Comparison of ENCODE assay signal across 8 cellular contexts in the genomic region with DNA sequence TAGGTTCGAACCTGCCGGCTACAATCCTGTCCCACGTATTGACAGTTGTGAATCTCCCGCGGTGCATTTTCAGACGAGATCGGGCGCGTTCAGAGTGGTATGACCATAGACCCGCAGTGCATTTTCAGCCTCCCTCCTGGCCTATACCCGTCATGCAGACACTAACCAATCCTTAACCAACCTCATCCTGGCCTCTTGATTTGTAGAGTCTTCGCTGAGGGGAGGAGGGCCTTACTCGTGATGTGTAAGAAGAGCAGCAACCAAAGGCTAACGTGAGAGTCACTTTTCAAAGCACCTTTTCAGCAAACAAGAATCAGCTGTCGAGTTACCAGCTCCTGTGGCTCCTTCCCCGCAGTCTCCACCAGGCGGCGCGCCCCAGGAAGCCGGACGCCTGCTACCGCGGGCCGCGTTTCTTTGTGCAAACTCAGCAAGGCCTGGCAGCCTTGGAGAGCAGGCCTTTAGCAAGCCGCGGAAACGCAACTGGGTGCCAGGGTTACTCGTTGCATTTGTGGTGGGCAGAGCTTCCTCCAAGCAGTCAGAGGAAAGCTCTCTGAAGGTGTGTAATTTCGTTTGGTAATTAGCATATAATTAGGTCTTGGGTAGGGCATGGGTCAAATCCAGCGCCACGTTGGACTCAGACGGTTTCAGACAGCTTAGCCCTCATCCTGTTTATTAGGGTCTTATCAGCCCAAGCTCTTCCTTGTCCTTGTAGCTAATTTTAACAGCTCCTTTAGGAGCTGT.
DNase-seq lines count a peak whose midpoint lies in the region; ATAC-seq, FAIRE-seq and TF ChIP-seq lines count a peak whose summit lies in the region.

No MANE protein-coding gene starts in this region.

- no peak overlapping the region for H3K4me3 ChIP-seq in right lobe of liver

- no peak for TF ChIP-seq POLR2A in GM12891 (IDR thresholded peaks at IDR 0.05; ENCODE audit: low read depth, low read length)
- TF ChIP-seq POLR2A in right lobe of liver (IDR thresholded peaks at IDR 0.05) = no peak

- H3K4me1 Mint-ChIP-seq in dendritic cell treated with granulocyte-macrophage colony-stimulating factor and Interleukin-4, amounts not matched to agents 40 ng/mL and 50 ng/mL, for 4 days (ENCODE audit: low read depth) = peaks cover 52% of the 10 kb centered on the region

- peaks cover 0 to 4% (median 2%) of the 10 kb centered on the region in 4 donors for H3K4me1 ChIP-seq in right lobe of liver

- no peaks in the 10 kb centered on the region for H3K36me3 ChIP-seq in right lobe of liver

- intact Hi-C loops in dendritic cell treated with granulocyte-macrophage colony-stimulating factor and Interleukin-4, amounts not matched to agents 40 ng/mL and 50 ng/mL, for 4 days (cut with micrococcal nuclease) = loop anchor here (2.0 kb wide), 1 partner anchor 20 kb away; no protein-coding TSS in a partner anchor
- intact Hi-C loops in right lobe of liver (cut with DNase I) = no loop called here

- H3K4me3 Mint-ChIP-seq in dendritic cell treated with granulocyte-macrophage colony-stimulating factor and Interleukin-4, amounts not matched to agents 40 ng/mL and 50 ng/mL, for 4 days = no peak overlapping the region

- no peaks in the 10 kb centered on the region for H3K27me3 Mint-ChIP-seq in dendritic cell treated with granulocyte-macrophage colony-stimulating factor and Interleukin-4, amounts not matched to agents 40 ng/mL and 50 ng/mL, for 4 days

- 9% methylated on average over 27 of the region's 33 CpGs for WGBS in right lobe of liver (ENCODE audit: insufficient coverage, low coverage, low lambda C conversion rate, missing lambda C conversion rate)

- H3K36me3 Mint-ChIP-seq in dendritic cell treated with granulocyte-macrophage colony-stimulating factor and Interleukin-4, amounts not matched to agents 40 ng/mL and 50 ng/mL, for 4 days (ENCODE audit: low read depth) = no peaks in the 10 kb centered on the region

- H3K27ac ChIP-seq in right lobe of liver = no peak overlapping the region

- no peak for DNase-seq in GM12891 (ENCODE audit: insufficient read length, low spot score)
- peak; percentile 55 to 84 for DNase-seq in NCI-H446 (lab: John Stamatoyannopoulos, UW)
- DNase-seq in activated CD4-positive, alpha-beta T cell treated with anti-CD3 and anti-CD28 coated beads for 4 hours = peak; percentile 82 to 85
- peak; percentile 87 to 90 (median 88) for DNase-seq in right lobe of liver
- DNase-seq in stimulated activated CD4-positive, alpha-beta T cell treated with anti-CD3 and anti-CD28 coated beads, Interleukin-4, amount 100 ng/mL, for 4 hours = peak; percentile 79 to 83

- FAIRE-seq in GM12891 (lab: Jason Lieb, UNC) = peak; percentile 45

- ATAC-seq in HG03135 (IDR thresholded peaks at IDR 0.05; ENCODE audit: unreplicated experiment) (peak; percentile 64), right lobe of liver (peak; percentile 97 to 100 (median 99)), GM21825 (IDR thresholded peaks at IDR 0.05; ENCODE audit: unreplicated experiment) (no peak)

- H3K9me3 Mint-ChIP-seq in dendritic cell treated with granulocyte-macrophage colony-stimulating factor and Interleukin-4, amounts not matched to agents 40 ng/mL and 50 ng/mL, for 4 days = peaks cover 6% of the 10 kb centered on the region

- H3K27ac Mint-ChIP-seq in dendritic cell treated with granulocyte-macrophage colony-stimulating factor and Interleukin-4, amounts not matched to agents 40 ng/mL and 50 ng/mL, for 4 days = peak overlapping the region; percentile 80

- H3K9me3 ChIP-seq in right lobe of liver = no peaks in the 10 kb centered on the region

- TF ChIP-seq CTCF in right lobe of liver (IDR thresholded peaks at IDR 0.05) = peak; percentile 90 to 95 (median 92)

- peaks cover 0 to 9% of the 10 kb centered on the region in 2 donors for H3K27me3 ChIP-seq in right lobe of liver

TF ChIP-seq in GM12891, 5 proteins besides CTCF, POLR2A, EP300 and RAD21:
- no peak for TF ChIP-seq POLR2AphosphoS5 (IDR thresholded peaks at IDR 0.05; ENCODE audit: low read depth, low read length)
- TF ChIP-seq PAX5 (IDR thresholded peaks at IDR 0.05; ENCODE audit: insufficient read depth, low read length, severe bottlenecking) = no peak
- no peak for TF ChIP-seq POU2F2 (IDR thresholded peaks at IDR 0.05; ENCODE audit: low read depth, low read length)
- TF ChIP-seq SPI1 (IDR thresholded peaks at IDR 0.05; ENCODE audit: low read depth, low read length) = no peak
- no peak for TF ChIP-seq TAF1 (IDR thresholded peaks at IDR 0.05; ENCODE audit: low read depth, low read length)
